In genomic region chr7:143533213-143533840, GRCh38 we compare ENCODE assay signal across 7 cellular contexts. TPM values are rescaled to one million over a fixed set of nuclear protein-coding genes. Genes with fewer than 3 reads are reported as not detected.
"Had no signal": no experiment of that assay in that cellular context is flagged by ENCODE, and none has a peak within 500 bp of the region (broad histone marks: within the 10 kb centered on the region; RNA-seq: fewer than 3 reads in every experiment).

No MANE protein-coding gene starts in this region.

RNA-seq across cellular contexts. Expression of gene CTAGE15, which starts 38.3 kb away (rescaled TPM):
- total RNA-seq: adrenal gland, NCI-H460, OCI-LY7, SK-MEL-5 had no signal

RNA-seq across cellular contexts. Expression of gene TAS2R41, which starts 55.7 kb away (rescaled TPM):
- total RNA-seq: activated CD8-positive, alpha-beta T cell treated with anti-CD3 and anti-CD28 coated beads, Interleukin-2, amount 10 ng/mL, durations not matched to agents 7 days and 5 days; activated naive CD8-positive, alpha-beta T cell treated with anti-CD3 and anti-CD28 coated beads, Interleukin-2, amount 10 ng/mL, durations not matched to agents 7 days and 5 days; cardiac muscle cell; NCI-H460; OCI-LY7; SK-MEL-5 had no signal
